In genomic region chr1:154759793-154760192, GRCh38 we compare ENCODE assay signal across 16 cellular contexts.
DNase-seq lines count a peak whose midpoint lies in the region; ATAC-seq and TF ChIP-seq lines count a peak whose summit lies in the region.
"Had no signal": no experiment of that assay in that cellular context is flagged by ENCODE, and none has a peak within 500 bp of the region (broad histone marks: within the 10 kb centered on the region; RNA-seq: fewer than 3 reads in every experiment).

No MANE protein-coding gene starts in this region.

- CTCF ChIA-PET in activated naive CD4-positive, alpha-beta T cell treated with anti-CD3 and anti-CD28 coated beads for 36 hours (lab: Charles Lee) = interaction anchor here (0.7 to 5.4 kb wide), 21 partner anchors 9 to 200 kb away, joined by 3 to 56 read pairs (median 5); partner anchors contain the start of gene PMVK
- CTCF ChIA-PET in Calu3 (lab: Charles Lee) = interaction anchor here (0.8 kb wide), 1 partner anchor 280 kb away, joined by 3 read pairs; no protein-coding TSS in a partner anchor
- CTCF ChIA-PET in activated CD8-positive, alpha-beta T cell treated with anti-CD3 and anti-CD28 coated beads, Interleukin-2, amount 10 ng/mL, durations not matched to agents 7 days and 5 days (lab: Charles Lee) = interaction anchor here (0.7 to 5.8 kb wide), 20 partner anchors 9 to 200 kb away, joined by 3 to 72 read pairs (median 7); no protein-coding TSS in a partner anchor

- intact Hi-C loops in activated naive CD4-positive, alpha-beta T cell treated with anti-CD3 and anti-CD28 coated beads for 36 hours (cut with micrococcal nuclease) = loop anchor here (1.0 to 10.0 kb wide), 8 partner anchors 8 to 352 kb away; partner anchors contain the start of genes IL6R and ZBTB7B
- intact Hi-C loops in Calu3 (cut with micrococcal nuclease; ENCODE audit: unreplicated experiment) = loop anchor here (1.0 to 10.0 kb wide), 6 partner anchors 45 to 305 kb away; partner anchors contain the start of genes EFNA4 and PMVK

- H3K27ac ChIP-seq in parathyroid adenoma = peak overlapping the region; percentile 32
- H3K27ac ChIP-seq: epithelial cell of prostate, foreskin keratinocyte, transverse colon had no signal

- no peak overlapping the region for H3K9ac ChIP-seq in parathyroid adenoma

- peaks cover 62% of the 10 kb centered on the region for H3K4me1 Mint-ChIP-seq in activated naive CD4-positive, alpha-beta T cell treated with anti-CD3 and anti-CD28 coated beads for 36 hours (ENCODE audit: low read depth)
- H3K4me1 Mint-ChIP-seq in Calu3 (ENCODE audit: low read depth, unreplicated experiment) = no peaks in the 10 kb centered on the region
- H3K4me1 Mint-ChIP-seq in activated CD8-positive, alpha-beta T cell treated with anti-CD3 and anti-CD28 coated beads, Interleukin-2, amount 10 ng/mL, durations not matched to agents 7 days and 5 days (ENCODE audit: low read depth) = peaks cover 49% of the 10 kb centered on the region
- H3K4me1 Mint-ChIP-seq: activated B cell treated with CpG ODN at 0.5 μM for 24 hours had no signal

- no peaks in the 10 kb centered on the region for H3K36me3 ChIP-seq in parathyroid adenoma (ENCODE audit: control insufficient read depth, insufficient read depth, low read length)
- H3K36me3 ChIP-seq: transverse colon had no signal

- no peaks in the 10 kb centered on the region for H3K79me2 ChIP-seq in parathyroid adenoma

- no peaks in the 10 kb centered on the region for H3K27me3 Mint-ChIP-seq in activated naive CD4-positive, alpha-beta T cell treated with anti-CD3 and anti-CD28 coated beads for 36 hours (ENCODE audit: low read depth)
- peaks cover 88% of the 10 kb centered on the region for H3K27me3 Mint-ChIP-seq in Calu3 (ENCODE audit: unreplicated experiment)
- H3K27me3 Mint-ChIP-seq in activated CD8-positive, alpha-beta T cell treated with anti-CD3 and anti-CD28 coated beads, Interleukin-2, amount 10 ng/mL, durations not matched to agents 7 days and 5 days (ENCODE audit: low read depth) = peaks cover 17% of the 10 kb centered on the region

- H3K36me3 Mint-ChIP-seq in activated naive CD4-positive, alpha-beta T cell treated with anti-CD3 and anti-CD28 coated beads for 36 hours (ENCODE audit: low read depth) = no peaks in the 10 kb centered on the region
- H3K36me3 Mint-ChIP-seq in Calu3 (ENCODE audit: insufficient read depth, unreplicated experiment) = no peaks in the 10 kb centered on the region
- no peaks in the 10 kb centered on the region for H3K36me3 Mint-ChIP-seq in activated CD8-positive, alpha-beta T cell treated with anti-CD3 and anti-CD28 coated beads, Interleukin-2, amount 10 ng/mL, durations not matched to agents 7 days and 5 days (ENCODE audit: low read depth)
- H3K36me3 Mint-ChIP-seq: stimulated activated naive B cell treated with anti-CD40 and anti-IgM and Interleukin-4, amounts not matched to agents 10 μg/mL and 1 μg/mL and 100 μg/mL, for 72 hours had no signal

- no peak for DNase-seq in activated naive CD4-positive, alpha-beta T cell treated with anti-CD3 and anti-CD28 coated beads for 36 hours
- DNase-seq in activated naive CD4-positive, alpha-beta T cell (lab: John Stamatoyannopoulos, UW) = no peak
- DNase-seq in Calu3 = no peak
- DNase-seq in activated CD8-positive, alpha-beta T cell treated with anti-CD3 and anti-CD28 coated beads, Interleukin-2, amount 10 ng/mL, durations not matched to agents 7 days and 5 days = no peak
- DNase-seq in SK-N-DZ (ENCODE audit: low spot score) = no peak
- no peak for DNase-seq in NCI-H748 treated with DMSO at 0.1 percent for 48 hours (lab: John Stamatoyannopoulos, UW)
- DNase-seq: foreskin keratinocyte, NCI-H1417, NCI-H524 treated with DMSO at 0.1 percent for 48 hours, SHP77 treated with DMSO at 0.1 percent for 48 hours had no signal

- no peak overlapping the region for H3K4me3 ChIP-seq in parathyroid adenoma (ENCODE audit: low read depth, low read length)

- H2AFZ ChIP-seq in parathyroid adenoma = no peak overlapping the region

- H3K4me3 Mint-ChIP-seq in activated naive CD4-positive, alpha-beta T cell treated with anti-CD3 and anti-CD28 coated beads for 36 hours = peak overlapping the region; percentile 75
- peak overlapping the region; percentile 39 for H3K4me3 Mint-ChIP-seq in Calu3 (ENCODE audit: low read depth, unreplicated experiment)
- peak overlapping the region; percentile 53 for H3K4me3 Mint-ChIP-seq in activated CD8-positive, alpha-beta T cell treated with anti-CD3 and anti-CD28 coated beads, Interleukin-2, amount 10 ng/mL, durations not matched to agents 7 days and 5 days
- H3K4me3 Mint-ChIP-seq: activated B cell treated with CpG ODN at 0.5 μM for 24 hours had no signal

- H3K4me1 ChIP-seq in parathyroid adenoma = no peaks in the 10 kb centered on the region
- H3K4me1 ChIP-seq: foreskin keratinocyte had no signal

- no peaks in the 10 kb centered on the region for H3K27me3 ChIP-seq in parathyroid adenoma (ENCODE audit: control insufficient read depth, insufficient read depth, low read length)

- no peak for ATAC-seq in activated CD8-positive, alpha-beta T cell treated with anti-CD3 and anti-CD28 coated beads, Interleukin-2, amount 10 ng/mL, durations not matched to agents 7 days and 5 days
- no peak for ATAC-seq in GM19351 (IDR thresholded peaks at IDR 0.05; ENCODE audit: unreplicated experiment)

- no peak for TF ChIP-seq CTCF in Calu3 (IDR thresholded peaks at IDR 0.05; ENCODE audit: unreplicated experiment)
- TF ChIP-seq CTCF in parathyroid adenoma (IDR thresholded peaks at IDR 0.05) = no peak

- no peak overlapping the region for H3K4me2 ChIP-seq in parathyroid adenoma (ENCODE audit: low read length)

- POLR2A ChIA-PET in activated CD8-positive, alpha-beta T cell treated with anti-CD3 and anti-CD28 coated beads, Interleukin-2, amount 10 ng/mL, durations not matched to agents 7 days and 5 days (lab: Charles Lee) = interaction anchor here (0.9 to 1.3 kb wide), 4 partner anchors 10 to 32 kb away, joined by 3 to 4 read pairs (median 4); no protein-coding TSS in a partner anchor

- peak overlapping the region; percentile 99 for H3K27ac Mint-ChIP-seq in activated naive CD4-positive, alpha-beta T cell treated with anti-CD3 and anti-CD28 coated beads for 36 hours
- no peak overlapping the region for H3K27ac Mint-ChIP-seq in Calu3 (ENCODE audit: unreplicated experiment)
- H3K27ac Mint-ChIP-seq in activated CD8-positive, alpha-beta T cell treated with anti-CD3 and anti-CD28 coated beads, Interleukin-2, amount 10 ng/mL, durations not matched to agents 7 days and 5 days = no peak overlapping the region
- H3K27ac Mint-ChIP-seq: activated B cell treated with CpG ODN at 0.5 μM for 24 hours; stimulated activated naive B cell treated with anti-CD40 and anti-IgM and Interleukin-4, amounts not matched to agents 10 μg/mL and 1 μg/mL and 100 μg/mL, for 72 hours had no signal

- BruUV-seq in Calu3 (replicated peaks; lab: Mats Ljungman, UMichigan) = no TSS peak

- no peaks in the 10 kb centered on the region for H3K9me3 ChIP-seq in parathyroid adenoma (ENCODE audit: control insufficient read depth, low read length)
- H3K9me3 ChIP-seq: transverse colon had no signal

- H3K9me3 Mint-ChIP-seq in activated naive CD4-positive, alpha-beta T cell treated with anti-CD3 and anti-CD28 coated beads for 36 hours = no peaks in the 10 kb centered on the region
- H3K9me3 Mint-ChIP-seq in Calu3 (ENCODE audit: low read depth, unreplicated experiment) = no peaks in the 10 kb centered on the region
- H3K9me3 Mint-ChIP-seq in activated CD8-positive, alpha-beta T cell treated with anti-CD3 and anti-CD28 coated beads, Interleukin-2, amount 10 ng/mL, durations not matched to agents 7 days and 5 days (ENCODE audit: insufficient read depth) = no peaks in the 10 kb centered on the region
- H3K9me3 Mint-ChIP-seq: activated B cell treated with CpG ODN at 0.5 μM for 24 hours; stimulated activated naive B cell treated with anti-CD40 and anti-IgM and Interleukin-4, amounts not matched to agents 10 μg/mL and 1 μg/mL and 100 μg/mL, for 72 hours had no signal
